In the genomic region with DNA sequence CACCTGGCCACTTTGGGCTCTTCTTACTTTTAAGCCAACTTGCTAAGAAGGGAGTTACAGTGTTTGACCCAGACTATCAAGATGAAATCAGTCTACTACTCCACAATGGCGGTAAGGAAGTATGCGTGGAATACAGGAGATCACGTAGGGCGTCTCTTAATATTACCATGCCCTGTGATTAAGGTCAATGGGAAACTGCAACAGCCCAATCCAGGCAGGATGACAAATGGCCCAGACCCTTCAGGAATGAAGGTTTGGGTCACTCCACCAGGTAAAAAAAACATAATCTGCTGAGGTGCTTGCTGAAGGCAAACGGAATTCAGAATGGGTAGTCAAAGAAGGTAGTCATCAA, we compare ENCODE assay signal across 1 cellular context.
TF ChIP-seq lines count a peak whose summit lies in the region.

No MANE protein-coding gene starts in this region.

TF ChIP-seq in H1, 55 proteins besides CTCF, POLR2A, EP300 and RAD21:
- TF ChIP-seq POLR2AphosphoS5 (IDR thresholded peaks at IDR 0.05; ENCODE audit: low read depth, low read length): 0 out of 2 replicates have a peak, but pooled peaks have one; percentile 62
- TF ChIP-seq RXRA (IDR thresholded peaks at IDR 0.05; ENCODE audit: insufficient read depth, low read depth, low read length): no peak
